In the genomic region with DNA sequence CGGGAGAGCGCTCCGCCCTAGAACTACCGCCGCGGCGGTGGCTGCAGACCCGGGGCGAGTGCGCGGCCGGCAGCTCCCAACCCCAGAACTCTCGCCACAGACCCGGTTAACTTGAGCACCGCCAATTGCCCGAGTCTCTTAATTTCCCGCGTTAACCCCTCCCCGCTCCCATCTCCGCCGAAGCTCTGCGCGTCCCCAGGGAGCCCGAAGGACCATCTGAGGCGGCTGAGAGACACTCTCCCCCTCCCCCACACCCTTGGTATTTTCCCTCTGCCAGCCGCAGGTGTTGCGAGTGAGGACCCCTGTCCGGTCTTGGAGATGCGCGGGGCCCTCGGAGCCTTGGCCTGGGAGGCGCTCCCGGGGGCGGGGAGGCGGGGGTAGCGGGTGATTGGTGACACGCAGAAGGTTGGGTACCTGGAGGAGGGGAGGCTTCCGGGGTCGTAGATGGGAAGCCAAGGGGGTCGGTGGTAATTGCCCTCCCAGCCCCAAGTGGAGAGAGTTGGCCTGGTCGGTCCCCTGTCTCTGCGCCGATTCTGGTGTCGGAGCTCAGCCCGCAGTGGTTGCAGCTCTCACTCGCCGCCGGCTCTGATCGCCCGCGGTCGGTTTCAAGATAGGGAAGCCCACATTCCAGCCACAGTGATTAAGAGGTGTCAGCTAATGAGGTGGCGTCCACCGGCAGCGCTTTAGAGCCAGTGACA, we compare ENCODE assay signal across 1 cellular context.
TF ChIP-seq lines count a peak whose summit lies in the region.

No MANE protein-coding gene starts in this region.

TF ChIP-seq in K562, 482 proteins besides CTCF, POLR2A, EP300 and RAD21 (continued from another document):
- TF ChIP-seq, protein P1, sequence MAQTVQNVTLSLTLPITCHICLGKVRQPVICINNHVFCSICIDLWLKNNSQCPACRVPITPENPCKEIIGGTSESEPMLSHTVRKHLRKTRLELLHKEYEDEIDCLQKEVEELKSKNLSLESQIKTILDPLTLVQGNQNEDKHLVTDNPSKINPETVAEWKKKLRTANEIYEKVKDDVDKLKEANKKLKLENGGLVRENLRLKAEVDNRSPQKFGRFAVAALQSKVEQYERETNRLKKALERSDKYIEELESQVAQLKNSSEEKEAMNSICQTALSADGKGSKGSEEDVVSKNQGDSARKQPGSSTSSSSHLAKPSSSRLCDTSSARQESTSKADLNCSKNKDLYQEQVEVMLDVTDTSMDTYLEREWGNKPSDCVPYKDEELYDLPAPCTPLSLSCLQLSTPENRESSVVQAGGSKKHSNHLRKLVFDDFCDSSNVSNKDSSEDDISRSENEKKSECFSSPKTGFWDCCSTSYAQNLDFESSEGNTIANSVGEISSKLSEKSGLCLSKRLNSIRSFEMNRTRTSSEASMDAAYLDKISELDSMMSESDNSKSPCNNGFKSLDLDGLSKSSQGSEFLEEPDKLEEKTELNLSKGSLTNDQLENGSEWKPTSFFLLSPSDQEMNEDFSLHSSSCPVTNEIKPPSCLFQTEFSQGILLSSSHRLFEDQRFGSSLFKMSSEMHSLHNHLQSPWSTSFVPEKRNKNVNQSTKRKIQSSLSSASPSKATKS (CRISPR knock-in tag; IDR thresholded peaks at IDR 0.05) = no peak
- TF ChIP-seq, protein P2, sequence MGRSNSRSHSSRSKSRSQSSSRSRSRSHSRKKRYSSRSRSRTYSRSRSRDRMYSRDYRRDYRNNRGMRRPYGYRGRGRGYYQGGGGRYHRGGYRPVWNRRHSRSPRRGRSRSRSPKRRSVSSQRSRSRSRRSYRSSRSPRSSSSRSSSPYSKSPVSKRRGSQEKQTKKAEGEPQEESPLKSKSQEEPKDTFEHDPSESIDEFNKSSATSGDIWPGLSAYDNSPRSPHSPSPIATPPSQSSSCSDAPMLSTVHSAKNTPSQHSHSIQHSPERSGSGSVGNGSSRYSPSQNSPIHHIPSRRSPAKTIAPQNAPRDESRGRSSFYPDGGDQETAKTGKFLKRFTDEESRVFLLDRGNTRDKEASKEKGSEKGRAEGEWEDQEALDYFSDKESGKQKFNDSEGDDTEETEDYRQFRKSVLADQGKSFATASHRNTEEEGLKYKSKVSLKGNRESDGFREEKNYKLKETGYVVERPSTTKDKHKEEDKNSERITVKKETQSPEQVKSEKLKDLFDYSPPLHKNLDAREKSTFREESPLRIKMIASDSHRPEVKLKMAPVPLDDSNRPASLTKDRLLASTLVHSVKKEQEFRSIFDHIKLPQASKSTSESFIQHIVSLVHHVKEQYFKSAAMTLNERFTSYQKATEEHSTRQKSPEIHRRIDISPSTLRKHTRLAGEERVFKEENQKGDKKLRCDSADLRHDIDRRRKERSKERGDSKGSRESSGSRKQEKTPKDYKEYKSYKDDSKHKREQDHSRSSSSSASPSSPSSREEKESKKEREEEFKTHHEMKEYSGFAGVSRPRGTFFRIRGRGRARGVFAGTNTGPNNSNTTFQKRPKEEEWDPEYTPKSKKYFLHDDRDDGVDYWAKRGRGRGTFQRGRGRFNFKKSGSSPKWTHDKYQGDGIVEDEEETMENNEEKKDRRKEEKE (IDR thresholded peaks at IDR 0.05; ENCODE audit: borderline replicate concordance in 1 of 2, control insufficient read depth in 1 of 2, low read depth in 2 of 2, low read length in 1 of 2) = no peak
- TF ChIP-seq NONO (IDR thresholded peaks at IDR 0.05; ENCODE audit: low read depth in 2 of 2, low read length in 1 of 2) (no peak), TEAD4 (IDR thresholded peaks at IDR 0.05; ENCODE audit: low read length) (peak; percentile 62), TEAD4 (CRISPR knock-in tag; IDR thresholded peaks at IDR 0.05; ENCODE audit: borderline replicate concordance) (no peak), TSC22D4 (tag; IDR thresholded peaks at IDR 0.05) (no peak), NR2C1 (IDR thresholded peaks at IDR 0.05) (no peak), NR2C1 (tag; IDR thresholded peaks at IDR 0.05) (no peak), TCF7L2 (IDR thresholded peaks at IDR 0.05; ENCODE audit: low read depth, low read length) (no peak), NFE2 (IDR thresholded peaks at IDR 0.05; ENCODE audit: low read depth) (no peak), MYBL2 (IDR thresholded peaks at IDR 0.05; ENCODE audit: low read depth) (no peak), MYBL2 (CRISPR knock-in tag; IDR thresholded peaks at IDR 0.05; ENCODE audit: borderline replicate concordance) (no peak), RFX1 (IDR thresholded peaks at IDR 0.05) (no peak), KDM1A (IDR thresholded peaks at IDR 0.05) (peak; percentile 15 to 48; a peak in 2 of 4 replicates), SREBF2 (CRISPR knock-in tag; IDR thresholded peaks at IDR 0.05) (no peak), TCFL5 (CRISPR knock-in tag; conservative IDR thresholded peaks at IDR 0.05) (no peak), PCBP1 (IDR thresholded peaks at IDR 0.05; ENCODE audit: low read depth, low read length, poor library complexity, severe bottlenecking) (peak; percentile 76), ZNF174 (CRISPR knock-in tag; IDR thresholded peaks at IDR 0.05) (no peak), SRF (CRISPR knock-in tag; IDR thresholded peaks at IDR 0.05) (no peak), TEAD1 (CRISPR knock-in tag; IDR thresholded peaks at IDR 0.05) (peak; percentile 89 to 97), HDAC1 (IDR thresholded peaks at IDR 0.05) (no peak), RCOR1 (IDR thresholded peaks at IDR 0.05; ENCODE audit: borderline replicate concordance in 1 of 2, low read depth in 2 of 2, low read length in 2 of 2) (peak in 1 of 2 experiments; percentile 71; a peak in 2 of 4 replicates), CBFB (CRISPR knock-in tag; IDR thresholded peaks at IDR 0.05) (no peak)
- TF ChIP-seq, protein P3, sequence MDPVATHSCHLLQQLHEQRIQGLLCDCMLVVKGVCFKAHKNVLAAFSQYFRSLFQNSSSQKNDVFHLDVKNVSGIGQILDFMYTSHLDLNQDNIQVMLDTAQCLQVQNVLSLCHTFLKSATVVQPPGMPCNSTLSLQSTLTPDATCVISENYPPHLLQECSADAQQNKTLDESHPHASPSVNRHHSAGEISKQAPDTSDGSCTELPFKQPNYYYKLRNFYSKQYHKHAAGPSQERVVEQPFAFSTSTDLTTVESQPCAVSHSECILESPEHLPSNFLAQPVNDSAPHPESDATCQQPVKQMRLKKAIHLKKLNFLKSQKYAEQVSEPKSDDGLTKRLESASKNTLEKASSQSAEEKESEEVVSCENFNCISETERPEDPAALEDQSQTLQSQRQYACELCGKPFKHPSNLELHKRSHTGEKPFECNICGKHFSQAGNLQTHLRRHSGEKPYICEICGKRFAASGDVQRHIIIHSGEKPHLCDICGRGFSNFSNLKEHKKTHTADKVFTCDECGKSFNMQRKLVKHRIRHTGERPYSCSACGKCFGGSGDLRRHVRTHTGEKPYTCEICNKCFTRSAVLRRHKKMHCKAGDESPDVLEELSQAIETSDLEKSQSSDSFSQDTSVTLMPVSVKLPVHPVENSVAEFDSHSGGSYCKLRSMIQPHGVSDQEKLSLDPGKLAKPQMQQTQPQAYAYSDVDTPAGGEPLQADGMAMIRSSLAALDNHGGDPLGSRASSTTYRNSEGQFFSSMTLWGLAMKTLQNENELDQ (CRISPR knock-in tag; IDR thresholded peaks at IDR 0.05; ENCODE audit: borderline replicate concordance) = no peak
- TF ChIP-seq, protein P4, sequence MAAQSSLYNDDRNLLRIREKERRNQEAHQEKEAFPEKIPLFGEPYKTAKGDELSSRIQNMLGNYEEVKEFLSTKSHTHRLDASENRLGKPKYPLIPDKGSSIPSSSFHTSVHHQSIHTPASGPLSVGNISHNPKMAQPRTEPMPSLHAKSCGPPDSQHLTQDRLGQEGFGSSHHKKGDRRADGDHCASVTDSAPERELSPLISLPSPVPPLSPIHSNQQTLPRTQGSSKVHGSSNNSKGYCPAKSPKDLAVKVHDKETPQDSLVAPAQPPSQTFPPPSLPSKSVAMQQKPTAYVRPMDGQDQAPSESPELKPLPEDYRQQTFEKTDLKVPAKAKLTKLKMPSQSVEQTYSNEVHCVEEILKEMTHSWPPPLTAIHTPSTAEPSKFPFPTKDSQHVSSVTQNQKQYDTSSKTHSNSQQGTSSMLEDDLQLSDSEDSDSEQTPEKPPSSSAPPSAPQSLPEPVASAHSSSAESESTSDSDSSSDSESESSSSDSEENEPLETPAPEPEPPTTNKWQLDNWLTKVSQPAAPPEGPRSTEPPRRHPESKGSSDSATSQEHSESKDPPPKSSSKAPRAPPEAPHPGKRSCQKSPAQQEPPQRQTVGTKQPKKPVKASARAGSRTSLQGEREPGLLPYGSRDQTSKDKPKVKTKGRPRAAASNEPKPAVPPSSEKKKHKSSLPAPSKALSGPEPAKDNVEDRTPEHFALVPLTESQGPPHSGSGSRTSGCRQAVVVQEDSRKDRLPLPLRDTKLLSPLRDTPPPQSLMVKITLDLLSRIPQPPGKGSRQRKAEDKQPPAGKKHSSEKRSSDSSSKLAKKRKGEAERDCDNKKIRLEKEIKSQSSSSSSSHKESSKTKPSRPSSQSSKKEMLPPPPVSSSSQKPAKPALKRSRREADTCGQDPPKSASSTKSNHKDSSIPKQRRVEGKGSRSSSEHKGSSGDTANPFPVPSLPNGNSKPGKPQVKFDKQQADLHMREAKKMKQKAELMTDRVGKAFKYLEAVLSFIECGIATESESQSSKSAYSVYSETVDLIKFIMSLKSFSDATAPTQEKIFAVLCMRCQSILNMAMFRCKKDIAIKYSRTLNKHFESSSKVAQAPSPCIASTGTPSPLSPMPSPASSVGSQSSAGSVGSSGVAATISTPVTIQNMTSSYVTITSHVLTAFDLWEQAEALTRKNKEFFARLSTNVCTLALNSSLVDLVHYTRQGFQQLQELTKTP (IDR thresholded peaks at IDR 0.05; ENCODE audit: low read depth in 1 of 2, partially characterized antibody in 2 of 2) = no peak
- TF ChIP-seq, protein P5, sequence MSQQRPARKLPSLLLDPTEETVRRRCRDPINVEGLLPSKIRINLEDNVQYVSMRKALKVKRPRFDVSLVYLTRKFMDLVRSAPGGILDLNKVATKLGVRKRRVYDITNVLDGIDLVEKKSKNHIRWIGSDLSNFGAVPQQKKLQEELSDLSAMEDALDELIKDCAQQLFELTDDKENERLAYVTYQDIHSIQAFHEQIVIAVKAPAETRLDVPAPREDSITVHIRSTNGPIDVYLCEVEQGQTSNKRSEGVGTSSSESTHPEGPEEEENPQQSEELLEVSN (IDR thresholded peaks at IDR 0.05; ENCODE audit: borderline replicate concordance in 1 of 2, extremely low read depth in 1 of 2, insufficient read depth in 1 of 2, insufficient read length in 1 of 2, low read depth in 1 of 2, low read length in 1 of 2, poor library complexity in 1 of 2, severe bottlenecking in 1 of 2) = peak in 1 of 2 experiments; percentile 9
- TF ChIP-seq, protein P6, sequence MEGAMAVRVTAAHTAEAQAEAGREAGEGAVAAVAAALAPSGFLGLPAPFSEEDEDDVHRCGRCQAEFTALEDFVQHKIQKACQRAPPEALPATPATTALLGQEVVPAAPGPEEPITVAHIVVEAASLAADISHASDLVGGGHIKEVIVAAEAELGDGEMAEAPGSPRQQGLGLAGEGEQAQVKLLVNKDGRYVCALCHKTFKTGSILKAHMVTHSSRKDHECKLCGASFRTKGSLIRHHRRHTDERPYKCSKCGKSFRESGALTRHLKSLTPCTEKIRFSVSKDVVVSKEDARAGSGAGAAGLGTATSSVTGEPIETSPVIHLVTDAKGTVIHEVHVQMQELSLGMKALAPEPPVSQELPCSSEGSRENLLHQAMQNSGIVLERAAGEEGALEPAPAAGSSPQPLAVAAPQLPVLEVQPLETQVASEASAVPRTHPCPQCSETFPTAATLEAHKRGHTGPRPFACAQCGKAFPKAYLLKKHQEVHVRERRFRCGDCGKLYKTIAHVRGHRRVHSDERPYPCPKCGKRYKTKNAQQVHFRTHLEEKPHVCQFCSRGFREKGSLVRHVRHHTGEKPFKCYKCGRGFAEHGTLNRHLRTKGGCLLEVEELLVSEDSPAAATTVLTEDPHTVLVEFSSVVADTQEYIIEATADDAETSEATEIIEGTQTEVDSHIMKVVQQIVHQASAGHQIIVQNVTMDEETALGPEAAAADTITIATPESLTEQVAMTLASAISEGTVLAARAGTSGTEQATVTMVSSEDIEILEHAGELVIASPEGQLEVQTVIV (CRISPR knock-in tag; IDR thresholded peaks at IDR 0.05; ENCODE audit: borderline replicate concordance) = no peak
- TF ChIP-seq, protein P7, sequence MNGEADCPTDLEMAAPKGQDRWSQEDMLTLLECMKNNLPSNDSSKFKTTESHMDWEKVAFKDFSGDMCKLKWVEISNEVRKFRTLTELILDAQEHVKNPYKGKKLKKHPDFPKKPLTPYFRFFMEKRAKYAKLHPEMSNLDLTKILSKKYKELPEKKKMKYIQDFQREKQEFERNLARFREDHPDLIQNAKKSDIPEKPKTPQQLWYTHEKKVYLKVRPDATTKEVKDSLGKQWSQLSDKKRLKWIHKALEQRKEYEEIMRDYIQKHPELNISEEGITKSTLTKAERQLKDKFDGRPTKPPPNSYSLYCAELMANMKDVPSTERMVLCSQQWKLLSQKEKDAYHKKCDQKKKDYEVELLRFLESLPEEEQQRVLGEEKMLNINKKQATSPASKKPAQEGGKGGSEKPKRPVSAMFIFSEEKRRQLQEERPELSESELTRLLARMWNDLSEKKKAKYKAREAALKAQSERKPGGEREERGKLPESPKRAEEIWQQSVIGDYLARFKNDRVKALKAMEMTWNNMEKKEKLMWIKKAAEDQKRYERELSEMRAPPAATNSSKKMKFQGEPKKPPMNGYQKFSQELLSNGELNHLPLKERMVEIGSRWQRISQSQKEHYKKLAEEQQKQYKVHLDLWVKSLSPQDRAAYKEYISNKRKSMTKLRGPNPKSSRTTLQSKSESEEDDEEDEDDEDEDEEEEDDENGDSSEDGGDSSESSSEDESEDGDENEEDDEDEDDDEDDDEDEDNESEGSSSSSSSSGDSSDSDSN (IDR thresholded peaks at IDR 0.05; ENCODE audit: borderline replicate concordance in 1 of 2, low read depth in 2 of 2, low read length in 2 of 2) = 0 out of 4 replicates have a peak, but pooled peaks of 1 of the 2 experiments have one; percentile 57
- TF ChIP-seq, protein P8, sequence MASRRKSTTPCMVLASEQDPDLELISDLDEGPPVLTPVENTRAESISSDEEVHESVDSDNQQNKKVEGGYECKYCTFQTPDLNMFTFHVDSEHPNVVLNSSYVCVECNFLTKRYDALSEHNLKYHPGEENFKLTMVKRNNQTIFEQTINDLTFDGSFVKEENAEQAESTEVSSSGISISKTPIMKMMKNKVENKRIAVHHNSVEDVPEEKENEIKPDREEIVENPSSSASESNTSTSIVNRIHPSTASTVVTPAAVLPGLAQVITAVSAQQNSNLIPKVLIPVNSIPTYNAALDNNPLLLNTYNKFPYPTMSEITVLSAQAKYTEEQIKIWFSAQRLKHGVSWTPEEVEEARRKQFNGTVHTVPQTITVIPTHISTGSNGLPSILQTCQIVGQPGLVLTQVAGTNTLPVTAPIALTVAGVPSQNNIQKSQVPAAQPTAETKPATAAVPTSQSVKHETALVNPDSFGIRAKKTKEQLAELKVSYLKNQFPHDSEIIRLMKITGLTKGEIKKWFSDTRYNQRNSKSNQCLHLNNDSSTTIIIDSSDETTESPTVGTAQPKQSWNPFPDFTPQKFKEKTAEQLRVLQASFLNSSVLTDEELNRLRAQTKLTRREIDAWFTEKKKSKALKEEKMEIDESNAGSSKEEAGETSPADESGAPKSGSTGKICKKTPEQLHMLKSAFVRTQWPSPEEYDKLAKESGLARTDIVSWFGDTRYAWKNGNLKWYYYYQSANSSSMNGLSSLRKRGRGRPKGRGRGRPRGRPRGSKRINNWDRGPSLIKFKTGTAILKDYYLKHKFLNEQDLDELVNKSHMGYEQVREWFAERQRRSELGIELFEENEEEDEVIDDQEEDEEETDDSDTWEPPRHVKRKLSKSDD (conservative IDR thresholded peaks at IDR 0.05; ENCODE audit: low read length) = no peak
